In the genomic region with DNA sequence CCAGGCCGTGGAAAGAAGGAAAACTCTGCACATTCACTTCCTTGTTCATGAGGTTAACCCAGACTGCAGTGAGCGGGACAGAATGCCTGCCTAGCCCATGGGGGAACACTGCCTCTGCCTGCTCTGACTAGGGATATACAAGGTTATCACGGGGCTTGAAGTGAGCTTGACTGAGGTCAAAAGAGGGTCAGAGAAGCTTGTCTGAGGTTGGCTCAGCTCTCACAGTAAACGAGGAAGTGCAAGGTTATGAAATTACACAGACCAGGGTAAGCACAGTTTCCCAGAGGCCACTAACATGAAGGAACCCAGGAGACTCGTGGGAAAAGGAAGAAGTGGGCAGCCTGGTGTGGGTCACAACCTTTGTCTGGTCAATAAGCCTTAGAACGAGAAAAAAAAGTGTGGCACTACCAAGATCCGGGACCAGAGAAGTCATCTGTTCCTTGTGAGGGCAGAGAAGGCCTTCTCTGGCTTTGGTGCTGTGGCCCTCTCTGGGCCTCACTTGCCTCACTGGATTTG, we compare ENCODE assay signal across 1 cellular context.
TF ChIP-seq lines count a peak whose summit lies in the region.

No MANE protein-coding gene starts in this region.

TF ChIP-seq in IMR-90, 13 proteins besides CTCF, POLR2A, EP300 and RAD21 (continued from another document):
- TF ChIP-seq ELK1 (IDR thresholded peaks at IDR 0.05; ENCODE audit: borderline replicate concordance, low read depth, low read length) (no peak), BHLHE40 (IDR thresholded peaks at IDR 0.05; ENCODE audit: low read depth, low read length) (no peak), RFX5 (IDR thresholded peaks at IDR 0.05; ENCODE audit: low read depth, low read length) (no peak), RCOR1 (IDR thresholded peaks at IDR 0.05; ENCODE audit: insufficient replicate concordance, low read length) (no peak), MXI1 (IDR thresholded peaks at IDR 0.05; ENCODE audit: borderline replicate concordance, low read depth, low read length) (no peak)
